8 cellular contexts compared by ENCODE assay signal in genomic region chr7:149071641-149072437, GRCh38. TPM values are rescaled to one million over a fixed set of nuclear protein-coding genes. Genes with fewer than 3 reads are reported as not detected.
DNase-seq lines count a peak whose midpoint lies in the region; ATAC-seq, FAIRE-seq and TF ChIP-seq lines count a peak whose summit lies in the region.

No MANE protein-coding gene starts in this region.

- TF ChIP-seq POLR2A in ovary (IDR thresholded peaks at IDR 0.05), result no peak
- TF ChIP-seq POLR2A in GM12892 (IDR thresholded peaks at IDR 0.05; ENCODE audit: low read depth, low read length), result no peak

- TF ChIP-seq CTCF in VCaP (conservative IDR thresholded peaks at IDR 0.05), result peak; percentile 18
- no peak for TF ChIP-seq CTCF in ovary (IDR thresholded peaks at IDR 0.05)

- CTCF ChIA-PET in CD4-positive, alpha-beta memory T cell (lab: Charles Lee; ENCODE audit: partially characterized antibody), result interaction anchor here (1.0 to 5.6 kb wide), 9 partner anchors 10 to 109 kb away, joined by 3 to 24 read pairs (median 3); no protein-coding TSS in a partner anchor

- TF ChIP-seq EP300 in ovary (IDR thresholded peaks at IDR 0.05), result no peak

- peak in 4 of 5 donors; percentile 46 to 60 (median 55) for DNase-seq in CD4-positive, alpha-beta memory T cell
- DNase-seq in ovary, result peak in 3 of 5 donors; percentile 23 to 58 (median 39)
- no peak for DNase-seq in anterior cingulate cortex (lab: John Stamatoyannopoulos, UW)
- DNase-seq in NCI-H187 treated with DMSO at 0.1 percent for 48 hours (lab: John Stamatoyannopoulos, UW), result no peak
- no peak for DNase-seq in GM12892 (ENCODE audit: insufficient read length)

- peaks cover 4% of the 10 kb centered on the region for H3K4me1 ChIP-seq in CD4-positive, alpha-beta memory T cell (ENCODE audit: insufficient read depth, low read length)
- no peaks in the 10 kb centered on the region for H3K4me1 ChIP-seq in ovary (ENCODE audit: insufficient read depth)

- peaks cover 18% of the 10 kb centered on the region for H3K36me3 ChIP-seq in CD4-positive, alpha-beta memory T cell (ENCODE audit: insufficient read depth, low read length)
- H3K36me3 ChIP-seq in ovary, result no peaks in the 10 kb centered on the region

- no peaks in the 10 kb centered on the region for H3K9me3 ChIP-seq in CD4-positive, alpha-beta memory T cell (ENCODE audit: control insufficient read depth in 1 of 2, low read length in 2 of 2)
- no peaks in the 10 kb centered on the region for H3K9me3 ChIP-seq in ovary

- ATAC-seq in GM18861 (IDR thresholded peaks at IDR 0.05; ENCODE audit: unreplicated experiment), result no peak

- no peaks in the 10 kb centered on the region for H3K27me3 ChIP-seq in CD4-positive, alpha-beta memory T cell (ENCODE audit: insufficient read depth, low read length)
- no peaks in the 10 kb centered on the region for H3K27me3 ChIP-seq in ovary

- peaks cover 4 to 19% (median 6%) of the 10 kb centered on the region in 4 donors for H3K4me1 Mint-ChIP-seq in CD4-positive, alpha-beta memory T cell
- peaks cover 7% of the 10 kb centered on the region for H3K4me1 Mint-ChIP-seq in dendritic cell treated with granulocyte-macrophage colony-stimulating factor and Interleukin-4, amounts not matched to agents 40 ng/mL and 50 ng/mL, for 4 days (ENCODE audit: low read depth)

- peak overlapping the region in 4 of 8 donors; percentile 8 to 55 (median 46) for H3K4me3 Mint-ChIP-seq in CD4-positive, alpha-beta memory T cell
- H3K4me3 Mint-ChIP-seq in dendritic cell treated with granulocyte-macrophage colony-stimulating factor and Interleukin-4, amounts not matched to agents 40 ng/mL and 50 ng/mL, for 4 days, result peak overlapping the region; percentile 39

- 64 to 71% (median 67%) methylated on average over 45 to 46 of the region's 46 CpGs for WGBS in ovary, 3 donors

- peak overlapping the region; percentile 31 for H3K27ac ChIP-seq in CD4-positive, alpha-beta memory T cell (ENCODE audit: low read depth, low read length)
- H3K27ac ChIP-seq in VCaP (no peak overlapping the region), ovary (no peak overlapping the region)

- FAIRE-seq in GM12892 (lab: Jason Lieb, UNC), result no peak

- peak overlapping the region; percentile 36 to 83 (median 72) for H3K27ac Mint-ChIP-seq in CD4-positive, alpha-beta memory T cell
- H3K27ac Mint-ChIP-seq in dendritic cell treated with granulocyte-macrophage colony-stimulating factor and Interleukin-4, amounts not matched to agents 40 ng/mL and 50 ng/mL, for 4 days, result peak overlapping the region; percentile 45

- POLR2A ChIA-PET in CD4-positive, alpha-beta memory T cell (lab: Charles Lee; ENCODE audit: partially characterized antibody), result interaction anchor here (1.1 to 2.6 kb wide), 4 partner anchors 19 to 54 kb away, joined by 3 to 11 read pairs (median 4); partner anchors contain the start of genes PDIA4, ZNF425 and ZNF786

- peaks cover 0 to 1% (median 0%) of the 10 kb centered on the region in 8 donors for H3K9me3 Mint-ChIP-seq in CD4-positive, alpha-beta memory T cell
- H3K9me3 Mint-ChIP-seq in dendritic cell treated with granulocyte-macrophage colony-stimulating factor and Interleukin-4, amounts not matched to agents 40 ng/mL and 50 ng/mL, for 4 days, result no peaks in the 10 kb centered on the region

- H3K36me3 Mint-ChIP-seq in CD4-positive, alpha-beta memory T cell, result peaks cover 14 to 33% of the 10 kb centered on the region in 2 donors
- peaks cover 70% of the 10 kb centered on the region for H3K36me3 Mint-ChIP-seq in dendritic cell treated with granulocyte-macrophage colony-stimulating factor and Interleukin-4, amounts not matched to agents 40 ng/mL and 50 ng/mL, for 4 days (ENCODE audit: low read depth)

- intact Hi-C loops in CD4-positive, alpha-beta memory T cell (cut with micrococcal nuclease), result no loop called here
- intact Hi-C loops in dendritic cell treated with granulocyte-macrophage colony-stimulating factor and Interleukin-4, amounts not matched to agents 40 ng/mL and 50 ng/mL, for 4 days (cut with micrococcal nuclease), result no loop called here
- intact Hi-C loops in ovary (cut with DNase I), result no loop called here

- H3K4me3 ChIP-seq in CD4-positive, alpha-beta memory T cell (ENCODE audit: low read length in 2 of 2), result no peak overlapping the region
- no peak overlapping the region for H3K4me3 ChIP-seq in ovary

- H3K27me3 Mint-ChIP-seq in CD4-positive, alpha-beta memory T cell, result no peaks in the 10 kb centered on the region
- no peaks in the 10 kb centered on the region for H3K27me3 Mint-ChIP-seq in dendritic cell treated with granulocyte-macrophage colony-stimulating factor and Interleukin-4, amounts not matched to agents 40 ng/mL and 50 ng/mL, for 4 days

RNA-seq across cellular contexts. Expression of gene ZNF786, which starts 18.7 kb away (rescaled TPM):
- 10 to 100 TPM; 18.6 to 18.8 TPM for total RNA-seq in CD4-positive, alpha-beta memory T cell
- polyA plus RNA-seq in CD4-positive, alpha-beta memory T cell, result 10 to 100 TPM in 1 of 2 donors, 1 to 10 TPM in 1; 2.3 to 14.1 TPM
- total RNA-seq in ovary, result 10 to 100 TPM in 2 of 7 donors, 1 to 10 TPM in 5; 3.9 to 11.6 (median 8.7) TPM
- polyA plus RNA-seq in ovary, result 1 to 10 TPM; 4.3 to 5.3 TPM
- polyA plus RNA-seq in GM12892 (2012; ENCODE audit: missing spikeins), result 1.4 TPM

RNA-seq across cellular contexts. Expression of gene PDIA4, which starts 43.5 kb away (rescaled TPM):
- 10 to 100 TPM; 82.8 to 87.1 TPM for total RNA-seq in CD4-positive, alpha-beta memory T cell
- polyA plus RNA-seq in CD4-positive, alpha-beta memory T cell, result 100 to 1,000 TPM; 102 to 125 TPM
- total RNA-seq in ovary, result 100 to 1,000 TPM in 2 of 7 donors, 10 to 100 TPM in 5; 49.6 to 130 (median 72.4) TPM
- polyA plus RNA-seq in ovary, result 10 to 100 TPM; 52.2 to 78.5 TPM
- polyA plus RNA-seq in GM12892 (2012; ENCODE audit: missing spikeins), result 73.4 TPM

RNA-seq across cellular contexts. Expression of gene ZNF425, which starts 54.3 kb away (rescaled TPM):
- 1 to 10 TPM; 3.2 to 4.0 TPM for total RNA-seq in CD4-positive, alpha-beta memory T cell
- polyA plus RNA-seq in CD4-positive, alpha-beta memory T cell, result 1 to 10 TPM in 1 of 2 donors, under 1 TPM in 1; 0.24 to 1.7 TPM
- total RNA-seq in ovary, result 1 to 10 TPM; 1.4 to 4.7 (median 3.8) TPM
- 1 to 10 TPM; 2.9 to 9.0 TPM for polyA plus RNA-seq in ovary
- polyA plus RNA-seq in GM12892 (2012; ENCODE audit: missing spikeins), result 0.49 TPM

Comparison
In these comparisons a context has a peak if more than half of its experiments do, and no peak if none do; other contexts are left out.
1. DNase-seq: peak in CD4-positive, alpha-beta memory T cell (4 of 5) and ovary (3 of 5); none in anterior cingulate cortex (0 of 58), NCI-H187 treated with DMSO at 0.1 percent for 48 hours (single experiment) and GM12892 (single experiment).